In the genomic region with DNA sequence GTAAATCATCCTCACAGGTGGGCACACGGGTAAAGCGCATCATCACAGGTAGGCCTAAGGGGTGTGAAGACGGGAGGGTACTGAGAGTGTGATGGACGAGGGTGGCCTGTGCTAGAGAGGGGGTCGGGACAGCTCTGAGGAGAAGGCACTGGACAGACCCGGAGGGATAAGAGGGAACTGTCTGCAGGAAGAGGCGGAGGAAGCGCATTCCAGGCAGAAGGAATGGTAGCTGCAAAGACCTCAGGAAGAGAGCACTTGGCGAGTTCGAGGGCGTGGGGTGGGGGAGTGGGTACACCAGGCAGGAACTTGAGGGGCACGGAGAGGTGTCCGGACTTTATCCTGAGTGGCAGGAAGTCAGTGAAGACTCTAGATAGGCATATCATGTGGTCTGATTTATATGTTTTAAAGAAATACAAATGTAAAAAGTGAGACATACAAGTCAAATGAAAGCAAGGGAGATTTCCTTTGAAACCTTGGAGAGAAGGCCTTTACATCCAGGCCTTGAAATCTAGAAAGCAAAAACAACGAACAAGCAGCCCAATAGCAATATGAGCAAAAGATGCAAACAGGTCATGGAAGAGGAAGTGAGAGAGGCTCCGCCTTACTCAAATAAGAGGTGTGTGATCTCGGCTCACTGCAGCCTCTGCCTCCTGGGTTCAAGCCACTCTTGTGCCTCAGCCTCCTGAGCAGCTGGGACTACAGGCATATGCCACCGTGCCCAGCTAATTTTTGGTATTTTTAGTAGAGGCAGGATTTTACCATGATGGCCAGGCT, we compare ENCODE assay signal across 11 cellular contexts. TPM values are rescaled to one million over a fixed set of nuclear protein-coding genes. Genes with fewer than 3 reads are reported as not detected.
A peak's percentile ranks its signal among the peaks of the same experiment; 100 is the strongest.
DNase-seq lines count a peak whose midpoint lies in the region; ATAC-seq and TF ChIP-seq lines count a peak whose summit lies in the region.
"Had no signal": no experiment of that assay in that cellular context is flagged by ENCODE, and none has a peak within 500 bp of the region (broad histone marks: within the 10 kb centered on the region; RNA-seq: fewer than 3 reads in every experiment).

No MANE protein-coding gene starts in this region.

- POLR2A ChIA-PET in WTC11 (lab: Charles Lee) = interaction anchor here (1.3 kb wide), 1 partner anchor 15 kb away, joined by 4 read pairs; a partner anchor contains a TSS

- H3K4me3 ChIP-seq in right cardiac atrium (ENCODE audit: low read length) (no peak overlapping the region), right atrium auricular region (no peak overlapping the region)
- H3K4me3 ChIP-seq: tibial artery had no signal

- H3K27ac Mint-ChIP-seq in WTC11 = peak overlapping the region; percentile 92
- H3K27ac Mint-ChIP-seq in stimulated activated naive CD8-positive, alpha-beta T cell treated with anti-CD3 and anti-CD28 coated beads, Interleukin-15, amount 100 ng/mL, for 72 hours = peak overlapping the region; percentile 87 to 90

- ATAC-seq in right cardiac atrium = no peak
- ATAC-seq in HG03342 (IDR thresholded peaks at IDR 0.05; ENCODE audit: unreplicated experiment) = peak; percentile 38
- no peak for ATAC-seq in WTC11
- no peak for ATAC-seq in stimulated activated naive CD8-positive, alpha-beta T cell treated with anti-CD3 and anti-CD28 coated beads, Interleukin-15, amount 100 ng/mL, for 72 hours
- no peak for ATAC-seq in GM19452 (IDR thresholded peaks at IDR 0.05; ENCODE audit: unreplicated experiment)

- intact Hi-C loops in right cardiac atrium (cut with DNase I) = no loop called here

- no peaks in the 10 kb centered on the region for H3K4me1 ChIP-seq in right cardiac atrium (ENCODE audit: control insufficient read depth, insufficient read depth, low read length)
- peaks cover 0 to 29% of the 10 kb centered on the region in 2 donors for H3K4me1 ChIP-seq in right atrium auricular region

- 63% methylated on average over 17 of the region's 17 CpGs for WGBS in right cardiac atrium

- H3K4me3 Mint-ChIP-seq in WTC11 = peak overlapping the region; percentile 1; the same call in 1 of the 2 replicates
- H3K4me3 Mint-ChIP-seq in stimulated activated naive CD8-positive, alpha-beta T cell treated with anti-CD3 and anti-CD28 coated beads, Interleukin-15, amount 100 ng/mL, for 72 hours = peak overlapping the region; percentile 64 to 73

- H3K36me3 ChIP-seq in right atrium auricular region = no peaks in the 10 kb centered on the region
- H3K36me3 ChIP-seq: tibial artery had no signal

- CTCF ChIA-PET in WTC11 (lab: Charles Lee) = interaction anchor here (0.7 to 1.8 kb wide), 4 partner anchors 12 to 62 kb away, joined by 3 to 7 read pairs (median 4); a partner anchor contains a TSS

- no peaks in the 10 kb centered on the region for H3K9me3 ChIP-seq in right cardiac atrium (ENCODE audit: control insufficient read depth, low read length)
- no peaks in the 10 kb centered on the region for H3K9me3 ChIP-seq in right atrium auricular region
- H3K9me3 ChIP-seq: tibial artery had no signal

- H3K4me1 Mint-ChIP-seq in WTC11 = peaks cover 58% of the 10 kb centered on the region
- H3K4me1 Mint-ChIP-seq in stimulated activated naive CD8-positive, alpha-beta T cell treated with anti-CD3 and anti-CD28 coated beads, Interleukin-15, amount 100 ng/mL, for 72 hours = peaks cover 43% of the 10 kb centered on the region

- H3K27me3 Mint-ChIP-seq in WTC11 (ENCODE audit: low read depth) = peaks cover 2% of the 10 kb centered on the region
- H3K27me3 Mint-ChIP-seq in stimulated activated naive CD8-positive, alpha-beta T cell treated with anti-CD3 and anti-CD28 coated beads, Interleukin-15, amount 100 ng/mL, for 72 hours = no peaks in the 10 kb centered on the region

- DNase-seq in right cardiac atrium = no peak
- no peak for DNase-seq in right atrium auricular region (ENCODE audit: low spot score)
- no peak for DNase-seq in WTC11 (ENCODE audit: low spot score)
- no peak for DNase-seq in stimulated activated naive CD8-positive, alpha-beta T cell treated with anti-CD3 and anti-CD28 coated beads, Interleukin-15, amount 100 ng/mL, for 72 hours
- DNase-seq in NCI-H1105 treated with DMSO at 0.1 percent for 48 hours (lab: John Stamatoyannopoulos, UW) = no peak
- no peak for DNase-seq in SKM-1 (lab: John Stamatoyannopoulos, UW; ENCODE audit: unreplicated experiment)
- DNase-seq: NCI-H146, tibial artery had no signal

- H3K27me3 ChIP-seq in right cardiac atrium (ENCODE audit: control insufficient read depth, insufficient read depth) = no peaks in the 10 kb centered on the region
- H3K27me3 ChIP-seq in right atrium auricular region = no peaks in the 10 kb centered on the region
- H3K27me3 ChIP-seq: tibial artery had no signal

- H3K9me3 Mint-ChIP-seq in WTC11 = no peaks in the 10 kb centered on the region
- peaks cover 0 to 4% of the 10 kb centered on the region in 2 donors for H3K9me3 Mint-ChIP-seq in stimulated activated naive CD8-positive, alpha-beta T cell treated with anti-CD3 and anti-CD28 coated beads, Interleukin-15, amount 100 ng/mL, for 72 hours

- H3K36me3 Mint-ChIP-seq in WTC11 = 0 out of 2 replicates have a peak, but pooled peaks cover 2% of the 10 kb centered on the region

- H3K27ac ChIP-seq in right cardiac atrium (ENCODE audit: low read length) = peak overlapping the region; percentile 47
- H3K27ac ChIP-seq in right atrium auricular region = peak overlapping the region in 1 of 2 donors; percentile 23
- H3K27ac ChIP-seq: tibial artery had no signal

- TF ChIP-seq CTCF in right atrium auricular region (IDR thresholded peaks at IDR 0.05) (no peak), WTC11 (IDR thresholded peaks at IDR 0.05) (no peak)

TF ChIP-seq in WTC11, 78 proteins besides CTCF, POLR2A, EP300 and RAD21:
- TF ChIP-seq NR1H2 (CRISPR knock-in tag; IDR thresholded peaks at IDR 0.05) = no peak
- TF ChIP-seq, protein P1, sequence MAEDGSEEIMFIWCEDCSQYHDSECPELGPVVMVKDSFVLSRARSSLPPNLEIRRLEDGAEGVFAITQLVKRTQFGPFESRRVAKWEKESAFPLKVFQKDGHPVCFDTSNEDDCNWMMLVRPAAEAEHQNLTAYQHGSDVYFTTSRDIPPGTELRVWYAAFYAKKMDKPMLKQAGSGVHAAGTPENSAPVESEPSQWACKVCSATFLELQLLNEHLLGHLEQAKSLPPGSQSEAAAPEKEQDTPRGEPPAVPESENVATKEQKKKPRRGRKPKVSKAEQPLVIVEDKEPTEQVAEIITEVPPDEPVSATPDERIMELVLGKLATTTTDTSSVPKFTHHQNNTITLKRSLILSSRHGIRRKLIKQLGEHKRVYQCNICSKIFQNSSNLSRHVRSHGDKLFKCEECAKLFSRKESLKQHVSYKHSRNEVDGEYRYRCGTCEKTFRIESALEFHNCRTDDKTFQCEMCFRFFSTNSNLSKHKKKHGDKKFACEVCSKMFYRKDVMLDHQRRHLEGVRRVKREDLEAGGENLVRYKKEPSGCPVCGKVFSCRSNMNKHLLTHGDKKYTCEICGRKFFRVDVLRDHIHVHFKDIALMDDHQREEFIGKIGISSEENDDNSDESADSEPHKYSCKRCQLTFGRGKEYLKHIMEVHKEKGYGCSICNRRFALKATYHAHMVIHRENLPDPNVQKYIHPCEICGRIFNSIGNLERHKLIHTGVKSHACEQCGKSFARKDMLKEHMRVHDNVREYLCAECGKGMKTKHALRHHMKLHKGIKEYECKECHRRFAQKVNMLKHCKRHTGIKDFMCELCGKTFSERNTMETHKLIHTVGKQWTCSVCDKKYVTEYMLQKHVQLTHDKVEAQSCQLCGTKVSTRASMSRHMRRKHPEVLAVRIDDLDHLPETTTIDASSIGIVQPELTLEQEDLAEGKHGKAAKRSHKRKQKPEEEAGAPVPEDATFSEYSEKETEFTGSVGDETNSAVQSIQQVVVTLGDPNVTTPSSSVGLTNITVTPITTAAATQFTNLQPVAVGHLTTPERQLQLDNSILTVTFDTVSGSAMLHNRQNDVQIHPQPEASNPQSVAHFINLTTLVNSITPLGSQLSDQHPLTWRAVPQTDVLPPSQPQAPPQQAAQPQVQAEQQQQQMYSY (CRISPR knock-in tag; IDR thresholded peaks at IDR 0.05) = 0 out of 2 replicates have a peak, but pooled peaks have one; percentile 9

RNA-seq across cellular contexts. Expression of a gene that starts 3.6 kb away (rescaled TPM):
- 10 to 100 TPM; 18.3 to 24.9 (median 20.0) TPM for total RNA-seq in right cardiac atrium
- polyA plus RNA-seq in right cardiac atrium = 17.8 TPM
- 10 to 100 TPM; 10.3 to 23.7 TPM for total RNA-seq in right atrium auricular region
- 33.2 to 42.4 TPM (median 41.1 TPM) in 3 replicates for total RNA-seq in WTC11 (2021)

RNA-seq across cellular contexts. Expression of a gene that starts 15.4 kb away (rescaled TPM):
- total RNA-seq in right cardiac atrium (not detected), right atrium auricular region (not detected), WTC11 (2021) (30.8 to 57.7 TPM (median 31.0 TPM) in 3 replicates)
- polyA plus RNA-seq in right cardiac atrium = not detected
- total RNA-seq: skeletal muscle tissue had no signal

RNA-seq across cellular contexts. Expression of a gene that starts 46.5 kb away (rescaled TPM):
- total RNA-seq in right cardiac atrium (10 to 100 TPM; 40.0 to 47.8 (median 43.7) TPM), right atrium auricular region (10 to 100 TPM; 42.1 to 49.8 TPM), WTC11 (2021) (96.1 to 117 TPM (median 97.4 TPM) in 3 replicates)
- polyA plus RNA-seq in right cardiac atrium = 34.7 TPM

Comparison
In these comparisons a context has a peak if more than half of its experiments do, and no peak if none do; other contexts are left out.
1. RNA of a gene that starts 15.4 kb away (total RNA-seq): 30.8 to 57.7 TPM in WTC11; not detected in right cardiac atrium and not detected in right atrium auricular region; every median in the first group is over 10 times any median in the second.